Comparison of ENCODE assay signal across 10 cellular contexts in the genomic region with DNA sequence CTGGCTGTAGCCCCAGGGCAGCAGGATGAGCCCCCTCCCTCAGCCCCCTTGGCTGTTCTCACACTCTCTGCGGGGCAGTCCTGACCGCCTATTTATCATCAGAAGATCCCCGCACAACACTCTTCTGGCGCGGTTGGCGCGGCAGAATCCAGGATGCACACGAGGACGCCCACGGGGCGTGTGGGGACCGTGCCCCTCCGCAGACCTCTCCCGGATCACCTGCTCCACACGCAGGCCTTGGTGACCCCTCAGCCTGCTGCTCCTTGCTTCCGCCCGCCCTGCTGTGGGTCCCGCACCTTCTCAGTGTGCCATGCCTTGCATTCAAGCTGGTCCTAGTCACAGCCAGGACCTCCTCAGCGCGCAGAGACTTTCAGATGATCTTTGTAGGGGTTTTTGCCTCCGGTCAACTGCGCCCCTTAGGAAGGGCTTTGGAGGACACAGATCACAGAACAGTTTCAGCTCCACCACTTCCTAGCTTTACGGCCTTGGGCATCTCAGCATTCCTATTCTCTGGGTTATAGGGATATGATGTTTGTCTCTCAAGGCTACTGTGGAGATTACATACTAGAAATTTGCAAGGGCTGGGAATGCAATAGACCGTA. TPM values are rescaled to one million over a fixed set of nuclear protein-coding genes. Genes with fewer than 3 reads are reported as not detected.
DNase-seq lines count a peak whose midpoint lies in the region; TF ChIP-seq lines count a peak whose summit lies in the region.
"Had no signal": no experiment of that assay in that cellular context is flagged by ENCODE, and none has a peak within 500 bp of the region (broad histone marks: within the 10 kb centered on the region; RNA-seq: fewer than 3 reads in every experiment).

No MANE protein-coding gene starts in this region.

- H3K4me3 Mint-ChIP-seq in H9: peak overlapping the region; percentile 73 to 85

- WGBS in H9 (ENCODE audit: extremely low coverage, insufficient read length, low lambda C conversion rate): no CpG with 5 or more reads among the region's 24 CpGs

- no peak overlapping the region for H3K56ac ChIP-seq in H9 (ENCODE audit: insufficient read length, low read depth, low read length)

- H3K18ac ChIP-seq in H9 (ENCODE audit: insufficient read length, low read depth, low read length): no peak overlapping the region

- no peaks in the 10 kb centered on the region for H3K79me2 ChIP-seq in H9 (ENCODE audit: insufficient read depth, low read length)

- H3K23ac ChIP-seq in H9 (ENCODE audit: insufficient read length, low read depth, low read length): no peak overlapping the region

- H3K14ac ChIP-seq in H9 (ENCODE audit: insufficient read depth, low read length): no peak overlapping the region

- DNase-seq in H9 (no peak), HuH-7 (ENCODE audit: low spot score) (no peak), colonic mucosa (no peak), pons (ENCODE audit: low spot score) (no peak)
- DNase-seq: activated CD4-positive, alpha-beta T cell treated with anti-CD3 and anti-CD28 coated beads for 4 hours; effector CD4-positive, alpha-beta T cell; NCI-H748 treated with DMSO at 0.1 percent for 48 hours had no signal

- H4K20me1 ChIP-seq in H9 (ENCODE audit: control insufficient read depth, insufficient read depth, insufficient read length): no peaks in the 10 kb centered on the region

- peaks cover 40% of the 10 kb centered on the region in 2 experiments for H3K4me1 Mint-ChIP-seq in H9

- peaks cover 65% of the 10 kb centered on the region for H3K27me3 Mint-ChIP-seq in H9 (ENCODE audit: low read depth)

- H3K4me3 ChIP-seq in WI38 (ENCODE audit: low read depth, low read length) (peak overlapping the region; percentile 55), iPS-11a (ENCODE audit: low read depth, low read length) (peak overlapping the region; percentile 51), skeletal muscle tissue (ENCODE audit: low read length in 3 of 3) (peak overlapping the region in 2 of 3 donors; percentile 64 to 65), colonic mucosa (no peak overlapping the region)

- no peaks in the 10 kb centered on the region for H3K79me1 ChIP-seq in H9 (ENCODE audit: insufficient read depth, low read depth, low read length, poor library complexity, severe bottlenecking)

- H3K36me3 ChIP-seq in skeletal muscle tissue (ENCODE audit: control insufficient read depth in 3 of 3, insufficient read depth in 3 of 3, low read length in 3 of 3) (no peaks in the 10 kb centered on the region), colonic mucosa (no peaks in the 10 kb centered on the region)

- no peaks in the 10 kb centered on the region for H3K9me3 ChIP-seq in H9 (ENCODE audit: control insufficient read depth, low read depth, low read length)
- no peaks in the 10 kb centered on the region for H3K9me3 ChIP-seq in skeletal muscle tissue (ENCODE audit: control insufficient read depth in 3 of 3, low read length in 3 of 3)
- H3K9me3 ChIP-seq in colonic mucosa: no peaks in the 10 kb centered on the region

- no peak overlapping the region for H4K5ac ChIP-seq in H9 (ENCODE audit: insufficient read length, low read depth, low read length)

- H3K23me2 ChIP-seq in H9 (ENCODE audit: insufficient read length, low read depth, low read length, poor library complexity, severe bottlenecking): peaks cover 6% of the 10 kb centered on the region

- H2BK20ac ChIP-seq in H9 (ENCODE audit: low read depth, low read length, poor library complexity, severe bottlenecking): no peak overlapping the region

- no peaks in the 10 kb centered on the region; a peak in 1 of 7 replicates for H3K36me3 Mint-ChIP-seq in H9 (ENCODE audit: insufficient read depth in 1 of 3, low read depth in 3 of 3)

- no peak overlapping the region for H3T11ph ChIP-seq in H9 (ENCODE audit: low read length)

- H2BK120ac ChIP-seq in H9 (ENCODE audit: low read depth, low read length, poor library complexity, severe bottlenecking): no peak overlapping the region

- no peak overlapping the region for H2BK5ac ChIP-seq in H9 (ENCODE audit: insufficient read length, low read length)

- no peak overlapping the region for H3K4ac ChIP-seq in H9 (ENCODE audit: low read depth, low read length)

- no peak overlapping the region for H4K91ac ChIP-seq in H9 (ENCODE audit: insufficient read length, low read depth, low read length)

- H2BK12ac ChIP-seq in H9 (ENCODE audit: insufficient read length, low read depth, low read length): no peak overlapping the region

- H3K4me1 ChIP-seq in H9 (ENCODE audit: insufficient read depth, low read length): peaks cover 10% of the 10 kb centered on the region; the same call in 1 of the 2 replicates
- peaks cover 7 to 16% (median 9%) of the 10 kb centered on the region in 3 donors for H3K4me1 ChIP-seq in skeletal muscle tissue (ENCODE audit: control insufficient read depth in 3 of 3, insufficient read depth in 3 of 3, low read length in 3 of 3)
- no peaks in the 10 kb centered on the region for H3K4me1 ChIP-seq in colonic mucosa

- intact Hi-C loops in colonic mucosa (cut with DNase I): no loop called here

- H3K4me2 ChIP-seq in H9 (ENCODE audit: insufficient read depth, insufficient read length, low read length): peak overlapping the region; percentile 44

- no peak overlapping the region for H3K27ac Mint-ChIP-seq in H9

- H3K27me3 ChIP-seq in H9 (ENCODE audit: insufficient read depth, low read length) (peaks cover 2% of the 10 kb centered on the region; the same call in 1 of the 2 replicates), skeletal muscle tissue (ENCODE audit: control insufficient read depth in 3 of 3, insufficient read depth in 3 of 3, low read length in 3 of 3) (peaks cover 9 to 16% (median 9%) of the 10 kb centered on the region in 3 donors), colonic mucosa (peaks cover 21% of the 10 kb centered on the region)

- TF ChIP-seq CTCF in H9 (conservative IDR thresholded peaks at IDR 0.05): no peak
- TF ChIP-seq CTCF in WI38 (IDR thresholded peaks at IDR 0.05; ENCODE audit: low read depth, low read length): no peak
- TF ChIP-seq CTCF in colonic mucosa (IDR thresholded peaks at IDR 0.05): no peak

- H4K8ac ChIP-seq in H9 (replicated peaks; ENCODE audit: insufficient read length, low read depth, low read length): no peak overlapping the region

- H3K27ac ChIP-seq in H9 (ENCODE audit: insufficient read length, low read depth, low read length): no peak overlapping the region
- no peak overlapping the region for H3K27ac ChIP-seq in skeletal muscle tissue (ENCODE audit: low read depth, low read length)
- H3K27ac ChIP-seq in colonic mucosa: no peak overlapping the region

- H3K9ac ChIP-seq in H9 (ENCODE audit: extremely low read depth, insufficient read length, low read length) (no peak overlapping the region), skeletal muscle tissue (ENCODE audit: low read depth in 1 of 3, low read length in 3 of 3) (peak overlapping the region in 2 of 3 donors; percentile 32 to 71), colonic mucosa (ENCODE audit: low read depth in 2 of 2, low read length in 2 of 2) (peak overlapping the region in 1 of 2 donors; percentile 18)

- no peak overlapping the region for H2AK5ac ChIP-seq in H9 (ENCODE audit: insufficient read length, low read length)

- no peak overlapping the region for H2AFZ ChIP-seq in H9 (ENCODE audit: low read length)

- no peaks in the 10 kb centered on the region for H3K9me3 Mint-ChIP-seq in H9

- no peak overlapping the region for H2BK15ac ChIP-seq in H9 (ENCODE audit: low read depth, low read length)

RNA-seq across cellular contexts. Expression of a gene that starts 0.8 kb away (rescaled TPM):
- total RNA-seq in H9 (2021): 14.8 and 14.9 TPM in 2 replicates
- total RNA-seq in skeletal muscle tissue: 8.9 TPM
- 1 to 10 TPM; 1.2 to 1.4 TPM for total RNA-seq in colonic mucosa
